In genomic region chr11:47863893-47864430, GRCh38 we compare ENCODE assay signal across 17 cellular contexts. TPM values are rescaled to one million over a fixed set of nuclear protein-coding genes. Genes with fewer than 3 reads are reported as not detected.
DNase-seq lines count a peak whose midpoint lies in the region; ATAC-seq and TF ChIP-seq lines count a peak whose summit lies in the region.
"Had no signal": no experiment of that assay in that cellular context is flagged by ENCODE, and none has a peak within 500 bp of the region (broad histone marks: within the 10 kb centered on the region; RNA-seq: fewer than 3 reads in every experiment).

No MANE protein-coding gene starts in this region.

- peak overlapping the region in 7 of 12 donors; percentile 7 to 81 (median 41) for H3K27ac ChIP-seq in heart left ventricle
- H3K27ac ChIP-seq in SJCRH30, result 0 out of 2 replicates have a peak overlapping the region, but pooled peaks have one; percentile 2
- peak overlapping the region; percentile 37 for H3K27ac ChIP-seq in lower lobe of right lung
- H3K27ac ChIP-seq in tibial nerve, result peak overlapping the region in 3 of 4 donors; percentile 4 to 71 (median 42)

- H3K27me3 ChIP-seq in heart left ventricle, result no peaks in the 10 kb centered on the region
- no peaks in the 10 kb centered on the region for H3K27me3 ChIP-seq in SJCRH30
- H3K27me3 ChIP-seq in lower lobe of right lung (ENCODE audit: low read depth), result no peaks in the 10 kb centered on the region
- no peaks in the 10 kb centered on the region for H3K27me3 ChIP-seq in tibial nerve
- H3K27me3 ChIP-seq: stomach had no signal

- no peak for DNase-seq in heart left ventricle
- no peak for DNase-seq in Right ventricle myocardium superior
- no peak for DNase-seq in SJCRH30
- no peak for DNase-seq in lower lobe of right lung
- DNase-seq in tibial nerve (ENCODE audit: low spot score in 2 of 2), result no peak
- no peak for DNase-seq in NCI-H2196 treated with DMSO at 0.1 percent for 48 hours (lab: John Stamatoyannopoulos, UW; ENCODE audit: unreplicated experiment)
- no peak for DNase-seq in activated CD4-positive, alpha-beta T cell treated with anti-CD3 and anti-CD28 coated beads for 36 hours
- no peak for DNase-seq in NCI-H128 (lab: John Stamatoyannopoulos, UW; ENCODE audit: unreplicated experiment)
- DNase-seq: activated naive CD4-positive, alpha-beta T cell treated with anti-CD3 and anti-CD28 coated beads for 36 hours; C1 segment of cervical spinal cord; mesendoderm; NCI-H1417 treated with DMSO at 0.1 percent for 48 hours; psoas muscle; SHP77; stimulated activated CD4-positive, alpha-beta T cell treated with anti-CD3 and anti-CD28 coated beads, Interleukin-4, amount 100 ng/mL, for 24 hours; stomach had no signal

- no peak overlapping the region for H3K27ac Mint-ChIP-seq in activated CD4-positive, alpha-beta T cell treated with anti-CD3 and anti-CD28 coated beads for 36 hours
- H3K27ac Mint-ChIP-seq: activated naive CD4-positive, alpha-beta T cell treated with anti-CD3 and anti-CD28 coated beads for 36 hours had no signal

- no peaks in the 10 kb centered on the region for H3K36me3 Mint-ChIP-seq in activated CD4-positive, alpha-beta T cell treated with anti-CD3 and anti-CD28 coated beads for 36 hours (ENCODE audit: low read depth)

- H3K9me3 Mint-ChIP-seq in activated CD4-positive, alpha-beta T cell treated with anti-CD3 and anti-CD28 coated beads for 36 hours (ENCODE audit: low read depth), result peaks cover 2% of the 10 kb centered on the region
- H3K9me3 Mint-ChIP-seq: activated naive CD4-positive, alpha-beta T cell treated with anti-CD3 and anti-CD28 coated beads for 36 hours had no signal

- TF ChIP-seq EP300 in tibial nerve (IDR thresholded peaks at IDR 0.05), result no peak

- CTCF ChIA-PET in activated CD4-positive, alpha-beta T cell treated with anti-CD3 and anti-CD28 coated beads for 36 hours (lab: Charles Lee), result interaction anchor here (1.2 to 4.0 kb wide), 3 partner anchors 10 to 147 kb away, joined by 3 to 21 read pairs (median 3); no protein-coding TSS in a partner anchor

- H3K4me3 Mint-ChIP-seq in activated CD4-positive, alpha-beta T cell treated with anti-CD3 and anti-CD28 coated beads for 36 hours, result no peak overlapping the region
- H3K4me3 Mint-ChIP-seq: activated naive CD4-positive, alpha-beta T cell treated with anti-CD3 and anti-CD28 coated beads for 36 hours had no signal

- H3K4me1 ChIP-seq in heart left ventricle (peaks cover 0 to 49% (median 4%) of the 10 kb centered on the region in 12 donors), SJCRH30 (peaks cover 19% of the 10 kb centered on the region), lower lobe of right lung (peaks cover 31% of the 10 kb centered on the region), tibial nerve (peaks cover 0 to 50% (median 20%) of the 10 kb centered on the region in 4 donors)
- H3K4me1 ChIP-seq: psoas muscle had no signal

- POLR2A ChIA-PET in activated CD4-positive, alpha-beta T cell treated with anti-CD3 and anti-CD28 coated beads for 36 hours (lab: Charles Lee), result no interaction called here

- H3K4me3 ChIP-seq in heart left ventricle (no peak overlapping the region), SJCRH30 (no peak overlapping the region), lower lobe of right lung (no peak overlapping the region), tibial nerve (no peak overlapping the region)
- H3K4me3 ChIP-seq: psoas muscle, stomach had no signal

- 90 to 95% (median 93%) methylated on average over 4 of the region's 4 CpGs for WGBS in heart left ventricle, 4 donors
- 52% methylated on average over 4 of the region's 4 CpGs for WGBS in tibial nerve, 2 donors

- ATAC-seq in heart left ventricle, result no peak
- ATAC-seq in Right ventricle myocardium superior (ENCODE audit: poor library complexity), result no peak
- ATAC-seq in lower lobe of right lung, result no peak
- ATAC-seq in activated CD4-positive, alpha-beta T cell treated with anti-CD3 and anti-CD28 coated beads for 36 hours, result no peak
- ATAC-seq: activated CD4-positive, CD25-positive, alpha-beta regulatory T cell treated with anti-CD3 and anti-CD28 coated beads, Interleukin-2, amount 50 U/mL, for 24 hours; psoas muscle had no signal

- TF ChIP-seq CTCF in heart left ventricle (IDR thresholded peaks at IDR 0.05) (no peak), lower lobe of right lung (IDR thresholded peaks at IDR 0.05) (no peak), tibial nerve (IDR thresholded peaks at IDR 0.05) (no peak)

- H3K9me3 ChIP-seq in heart left ventricle (no peaks in the 10 kb centered on the region), SJCRH30 (replicated peaks) (no peaks in the 10 kb centered on the region; the same call in 1 of the 2 replicates), lower lobe of right lung (no peaks in the 10 kb centered on the region), tibial nerve (no peaks in the 10 kb centered on the region)
- H3K9me3 ChIP-seq: psoas muscle, stomach had no signal

- TF ChIP-seq POLR2A in heart left ventricle (IDR thresholded peaks at IDR 0.05), result no peak
- TF ChIP-seq POLR2A in tibial nerve (IDR thresholded peaks at IDR 0.05), result no peak

- H3K36me3 ChIP-seq in heart left ventricle (no peaks in the 10 kb centered on the region), SJCRH30 (peaks cover 3% of the 10 kb centered on the region; the same call in 1 of the 2 replicates), lower lobe of right lung (no peaks in the 10 kb centered on the region), tibial nerve (no peaks in the 10 kb centered on the region)
- H3K36me3 ChIP-seq: stomach had no signal

- intact Hi-C loops in heart left ventricle (cut with DNase I), result no loop called here
- intact Hi-C loops in Right ventricle myocardium superior (cut with DNase I), result no loop called here
- intact Hi-C loops in lower lobe of right lung (cut with DNase I), result no loop called here
- intact Hi-C loops in activated CD4-positive, alpha-beta T cell treated with anti-CD3 and anti-CD28 coated beads for 36 hours (cut with DNase I, micrococcal nuclease), result loop anchor here (2.0 to 10.0 kb wide), 4 partner anchors 68 to 247 kb away; no protein-coding TSS in a partner anchor

- H3K4me1 Mint-ChIP-seq in activated CD4-positive, alpha-beta T cell treated with anti-CD3 and anti-CD28 coated beads for 36 hours, result peaks cover 39% of the 10 kb centered on the region

- no peaks in the 10 kb centered on the region for H3K27me3 Mint-ChIP-seq in activated CD4-positive, alpha-beta T cell treated with anti-CD3 and anti-CD28 coated beads for 36 hours

RNA-seq across cellular contexts. Expression of gene NUP160, which starts 15.8 kb away (rescaled TPM):
- 10 to 100 TPM in 8 of 9 donors, 1 to 10 TPM in 1; 9.4 to 19.7 (median 14.1) TPM for total RNA-seq in heart left ventricle
- 10 to 100 TPM; 10.6 to 12.9 TPM for polyA plus RNA-seq in heart left ventricle
- total RNA-seq in Right ventricle myocardium superior, result 14.5 TPM
- 65.4 and 74.1 TPM in 2 replicates for total RNA-seq in SJCRH30 (2014; rRNA removed; shearing (Covaris generic))
- 43.3 TPM for total RNA-seq in lower lobe of right lung
- 10 to 100 TPM; 26.3 to 39.8 (median 28.6) TPM for total RNA-seq in tibial nerve
- 10 to 100 TPM; 67.1 to 84.5 TPM for total RNA-seq in activated CD4-positive, alpha-beta T cell treated with anti-CD3 and anti-CD28 coated beads for 36 hours

Comparison
In these comparisons a context has a peak if more than half of its experiments do, and no peak if none do; other contexts are left out.
1. intact Hi-C loops: an anchor here in activated CD4-positive, alpha-beta T cell treated with anti-CD3 and anti-CD28 coated beads for 36 hours (2.0 to 10.0 kb wide); none called in heart left ventricle, Right ventricle myocardium superior and lower lobe of right lung.